In genomic region chr4:162847945-162848549, GRCh38 we compare ENCODE assay signal across 22 cellular contexts.
DNase-seq lines count a peak whose midpoint lies in the region; ATAC-seq and TF ChIP-seq lines count a peak whose summit lies in the region.
"Had no signal": no experiment of that assay in that cellular context is flagged by ENCODE, and none has a peak within 500 bp of the region (broad histone marks: within the 10 kb centered on the region; RNA-seq: fewer than 3 reads in every experiment).

No MANE protein-coding gene starts in this region.

- no peaks in the 10 kb centered on the region for H3K9me2 ChIP-seq in MM.1S (replicated peaks; ENCODE audit: insufficient read depth, low read length)

- no peaks in the 10 kb centered on the region for H3K36me3 ChIP-seq in MM.1S (replicated peaks; ENCODE audit: insufficient read depth, low read length)
- H3K36me3 ChIP-seq: left lung, neutrophil had no signal

- H3K36me3 Mint-ChIP-seq in stimulated activated memory B cell treated with anti-CD40 and anti-IgM and Interleukin-4, amounts not matched to agents 10 μg/mL and 1 μg/mL and 100 μg/mL, for 72 hours, result no peaks in the 10 kb centered on the region
- H3K36me3 Mint-ChIP-seq: activated naive CD4-positive, alpha-beta T cell treated with anti-CD3 and anti-CD28 coated beads, Interleukin-2, amount 50 U/mL, for 24 hours; type B pancreatic cell had no signal

- H3K4me1 ChIP-seq in MM.1S (ENCODE audit: low read length), result no peaks in the 10 kb centered on the region
- H3K4me1 ChIP-seq: left lung had no signal

- no peak overlapping the region for H3K4me3 ChIP-seq in MM.1S (ENCODE audit: low read length)
- H3K4me3 ChIP-seq: coronary artery, left lung, mucosa of descending colon had no signal

- no peak overlapping the region for H3K9ac ChIP-seq in MM.1S (ENCODE audit: low read length)

- DNase-seq in NCI-H1436 treated with DMSO at 0.1 percent for 48 hours (lab: John Stamatoyannopoulos, UW) (no peak), MM.1S (no peak), NOMO-1 treated with dmso at 0.1 percent for 144 hours (lab: John Stamatoyannopoulos, UW; ENCODE audit: unreplicated experiment) (no peak)
- DNase-seq: activated CD4-positive, alpha-beta T cell treated with anti-CD3 and anti-CD28 coated beads, Interleukin-2, amount 50 U/mL, for 4 hours; Calu3; H9; left lung; mucosa of descending colon; NCI-H1092 treated with DMSO at 0.1 percent for 48 hours; NCI-H526; PC-3 had no signal

- H3K27me3 ChIP-seq in MM.1S (replicated peaks; ENCODE audit: insufficient read depth, low read length), result no peaks in the 10 kb centered on the region
- H3K27me3 ChIP-seq: left lung, neutrophil had no signal

- no peak for TF ChIP-seq CTCF in MM.1S (IDR thresholded peaks at IDR 0.05; ENCODE audit: low read length)

- no peaks in the 10 kb centered on the region for H3K27me3 Mint-ChIP-seq in stimulated activated memory B cell treated with anti-CD40 and anti-IgM and Interleukin-4, amounts not matched to agents 10 μg/mL and 1 μg/mL and 100 μg/mL, for 72 hours
- H3K27me3 Mint-ChIP-seq: activated naive CD4-positive, alpha-beta T cell treated with anti-CD3 and anti-CD28 coated beads, Interleukin-2, amount 50 U/mL, for 24 hours; B cell; stimulated activated naive CD8-positive, alpha-beta T cell treated with anti-CD3 and anti-CD28 coated beads, Interleukin-15, Interleukin-2, amounts not matched to agents 100 ng/mL and 50 ng/mL, for 24 hours; type B pancreatic cell had no signal

- H3K4me2 ChIP-seq in MM.1S (ENCODE audit: low read depth, low read length), result no peak overlapping the region

- H2AFZ ChIP-seq in MM.1S (ENCODE audit: low read length), result no peak overlapping the region

- H3F3A ChIP-seq in MM.1S (ENCODE audit: insufficient read depth, low read length), result no peaks in the 10 kb centered on the region

- H3K9me3 ChIP-seq in MM.1S (replicated peaks; ENCODE audit: insufficient read depth, low read length), result no peaks in the 10 kb centered on the region
- H3K9me3 ChIP-seq: left lung, mucosa of descending colon, neutrophil had no signal

- no peaks in the 10 kb centered on the region for H3K79me2 ChIP-seq in MM.1S (ENCODE audit: low read length)

- no peak overlapping the region for H3K27ac Mint-ChIP-seq in stimulated activated memory B cell treated with anti-CD40 and anti-IgM and Interleukin-4, amounts not matched to agents 10 μg/mL and 1 μg/mL and 100 μg/mL, for 72 hours
- H3K27ac Mint-ChIP-seq: activated naive CD4-positive, alpha-beta T cell treated with anti-CD3 and anti-CD28 coated beads, Interleukin-2, amount 50 U/mL, for 24 hours; B cell; H9; stimulated activated naive CD8-positive, alpha-beta T cell treated with anti-CD3 and anti-CD28 coated beads, Interleukin-15, Interleukin-2, amounts not matched to agents 100 ng/mL and 50 ng/mL, for 24 hours; type B pancreatic cell had no signal

- no peaks in the 10 kb centered on the region for H3K9me3 Mint-ChIP-seq in stimulated activated memory B cell treated with anti-CD40 and anti-IgM and Interleukin-4, amounts not matched to agents 10 μg/mL and 1 μg/mL and 100 μg/mL, for 72 hours
- H3K9me3 Mint-ChIP-seq: activated naive CD4-positive, alpha-beta T cell treated with anti-CD3 and anti-CD28 coated beads, Interleukin-2, amount 50 U/mL, for 24 hours; type B pancreatic cell had no signal

- peaks cover 6% of the 10 kb centered on the region for H3K4me1 Mint-ChIP-seq in stimulated activated memory B cell treated with anti-CD40 and anti-IgM and Interleukin-4, amounts not matched to agents 10 μg/mL and 1 μg/mL and 100 μg/mL, for 72 hours
- H3K4me1 Mint-ChIP-seq: activated naive CD4-positive, alpha-beta T cell treated with anti-CD3 and anti-CD28 coated beads, Interleukin-2, amount 50 U/mL, for 24 hours had no signal

- ATAC-seq in GM19397 (IDR thresholded peaks at IDR 0.05; ENCODE audit: unreplicated experiment) (peak; percentile 50), HG02588 (IDR thresholded peaks at IDR 0.05; ENCODE audit: unreplicated experiment) (peak; percentile 61), HG03342 (IDR thresholded peaks at IDR 0.05; ENCODE audit: unreplicated experiment) (peak; percentile 45), GM18502 (IDR thresholded peaks at IDR 0.05; ENCODE audit: poor library complexity, unreplicated experiment) (no peak)
- peak; percentile 49 for ATAC-seq in stimulated activated memory B cell treated with anti-CD40 and anti-IgM and Interleukin-4, amounts not matched to agents 10 μg/mL and 1 μg/mL and 100 μg/mL, for 72 hours
- ATAC-seq: left lung, mucosa of descending colon, PC-3 had no signal

- H3K27ac ChIP-seq in MM.1S (ENCODE audit: low read length), result no peak overlapping the region
- H3K27ac ChIP-seq: coronary artery, left lung, neutrophil had no signal

- H3K4me3 Mint-ChIP-seq in stimulated activated memory B cell treated with anti-CD40 and anti-IgM and Interleukin-4, amounts not matched to agents 10 μg/mL and 1 μg/mL and 100 μg/mL, for 72 hours, result no peak overlapping the region
- H3K4me3 Mint-ChIP-seq: activated naive CD4-positive, alpha-beta T cell treated with anti-CD3 and anti-CD28 coated beads, Interleukin-2, amount 50 U/mL, for 24 hours; B cell; H9; stimulated activated naive CD8-positive, alpha-beta T cell treated with anti-CD3 and anti-CD28 coated beads, Interleukin-15, Interleukin-2, amounts not matched to agents 100 ng/mL and 50 ng/mL, for 24 hours; type B pancreatic cell had no signal

- no peaks in the 10 kb centered on the region for H4K20me1 ChIP-seq in MM.1S (ENCODE audit: insufficient read depth, low read length)
